ENCODE assay signal across 9 cellular contexts in genomic region chr16:81521141-81521626, GRCh38.
DNase-seq lines count a peak whose midpoint lies in the region; ATAC-seq, FAIRE-seq and TF ChIP-seq lines count a peak whose summit lies in the region.
"Had no signal": no experiment of that assay in that cellular context is flagged by ENCODE, and none has a peak within 500 bp of the region (broad histone marks: within the 10 kb centered on the region; RNA-seq: fewer than 3 reads in every experiment).

No MANE protein-coding gene starts in this region.

- TF ChIP-seq POLR2A in uterus (IDR thresholded peaks at IDR 0.05), result no peak

- peaks cover 0 to 2% of the 10 kb centered on the region in 2 donors for H3K4me1 ChIP-seq in uterus

- peaks cover 42% of the 10 kb centered on the region for H3K4me1 Mint-ChIP-seq in activated naive CD4-positive, alpha-beta T cell treated with anti-CD3 and anti-CD28 coated beads, Interleukin-2, amount 10 ng/mL, durations not matched to agents 7 days and 5 days

- no peaks in the 10 kb centered on the region for H3K27me3 Mint-ChIP-seq in activated naive CD4-positive, alpha-beta T cell treated with anti-CD3 and anti-CD28 coated beads, Interleukin-2, amount 10 ng/mL, durations not matched to agents 7 days and 5 days

- H3K36me3 Mint-ChIP-seq in activated naive CD4-positive, alpha-beta T cell treated with anti-CD3 and anti-CD28 coated beads, Interleukin-2, amount 10 ng/mL, durations not matched to agents 7 days and 5 days, result peaks cover 2% of the 10 kb centered on the region

- no peaks in the 10 kb centered on the region for H3K9me3 Mint-ChIP-seq in activated naive CD4-positive, alpha-beta T cell treated with anti-CD3 and anti-CD28 coated beads, Interleukin-2, amount 10 ng/mL, durations not matched to agents 7 days and 5 days

- no peak overlapping the region for H3K27ac ChIP-seq in uterus

- intact Hi-C loops in posterior cingulate gyrus (cut with DNase I) (no loop called here), uterus (cut with DNase I; ENCODE audit: low total_unique reads) (no loop called here)

- no peak overlapping the region for H3K4me3 Mint-ChIP-seq in activated naive CD4-positive, alpha-beta T cell treated with anti-CD3 and anti-CD28 coated beads, Interleukin-2, amount 10 ng/mL, durations not matched to agents 7 days and 5 days

- H3K36me3 ChIP-seq in uterus, result no peaks in the 10 kb centered on the region

- CTCF ChIA-PET in activated naive CD4-positive, alpha-beta T cell treated with anti-CD3 and anti-CD28 coated beads, Interleukin-2, amount 10 ng/mL, durations not matched to agents 7 days and 5 days (lab: Charles Lee), result no interaction called here

- peak; percentile 56 for ATAC-seq in GM21360 (IDR thresholded peaks at IDR 0.05; ENCODE audit: unreplicated experiment)

- H3K27ac Mint-ChIP-seq in activated naive CD4-positive, alpha-beta T cell treated with anti-CD3 and anti-CD28 coated beads, Interleukin-2, amount 10 ng/mL, durations not matched to agents 7 days and 5 days, result peak overlapping the region; percentile 11

- no peaks in the 10 kb centered on the region for H3K27me3 ChIP-seq in uterus

- TF ChIP-seq CTCF in uterus (IDR thresholded peaks at IDR 0.05), result no peak

- no peaks in the 10 kb centered on the region for H3K9me3 ChIP-seq in uterus

- FAIRE-seq in urothelium cell line (lab: Jason Lieb, UNC), result no peak
- FAIRE-seq: endothelial cell of umbilical vein had no signal

- no peak overlapping the region for H3K4me3 ChIP-seq in uterus

- peak; percentile 20 for DNase-seq in RPMI7951 (ENCODE audit: low read depth)
- DNase-seq in activated naive CD4-positive, alpha-beta T cell treated with anti-CD3 and anti-CD28 coated beads, Interleukin-2, amount 10 ng/mL, durations not matched to agents 7 days and 5 days, result peak; percentile 89
- DNase-seq in posterior cingulate gyrus, result peak; percentile 36 to 95 (median 75)
- DNase-seq in uterus, result no peak
- DNase-seq in urothelium cell line (ENCODE audit: low spot score), result no peak
- no peak for DNase-seq in NCI-H526 treated with DMSO at 0.1 percent for 48 hours (lab: John Stamatoyannopoulos, UW)
- no peak for DNase-seq in pons (ENCODE audit: low spot score)

Comparison
In these comparisons a context has a peak if more than half of its experiments do, and no peak if none do; other contexts are left out.
1. DNase-seq: peak in RPMI7951 (single experiment), activated naive CD4-positive, alpha-beta T cell treated with anti-CD3 and anti-CD28 coated beads, Interleukin-2, amount 10 ng/mL, durations not matched to agents 7 days and 5 days (single experiment) and posterior cingulate gyrus (10 of 10); none in uterus (0 of 2), urothelium cell line (single experiment), NCI-H526 treated with DMSO at 0.1 percent for 48 hours (single experiment) and pons (single experiment).